In genomic region chr22:17548756-17549035, GRCh38 we compare ENCODE assay signal across 1 cellular context.
TF ChIP-seq lines count a peak whose summit lies in the region.

No MANE protein-coding gene starts in this region.

TF ChIP-seq in GM23338, 12 proteins besides CTCF, POLR2A, EP300 and RAD21 (continued from another document):
- TF ChIP-seq ETS1 (IDR thresholded peaks at IDR 0.05) (no peak), JUNB (IDR thresholded peaks at IDR 0.05; ENCODE audit: unreplicated experiment) (no peak), POLR2AphosphoS5 (IDR thresholded peaks at IDR 0.05; ENCODE audit: low read depth) (no peak)
